Comparison of ENCODE assay signal across 12 cellular contexts in the genomic region with DNA sequence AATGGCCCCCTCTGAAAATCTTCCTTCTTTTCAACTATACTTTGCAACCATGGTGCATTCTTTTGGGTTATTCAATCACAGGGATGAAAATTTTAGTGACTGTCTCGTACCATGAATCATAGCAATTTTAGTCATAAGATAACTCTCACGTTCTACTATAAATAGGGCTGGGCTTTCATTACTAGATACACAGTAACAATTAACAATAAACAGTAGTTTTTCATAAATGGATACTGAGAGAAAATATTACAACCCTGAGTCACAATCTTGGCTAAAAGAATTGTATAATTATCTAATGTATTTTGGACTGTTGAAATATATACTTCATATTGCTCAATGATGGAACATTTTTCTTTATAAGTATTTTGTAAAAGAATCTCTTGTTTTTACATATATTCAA.
DNase-seq lines count a peak whose midpoint lies in the region; ATAC-seq, FAIRE-seq and TF ChIP-seq lines count a peak whose summit lies in the region.
"Had no signal": no experiment of that assay in that cellular context is flagged by ENCODE, and none has a peak within 500 bp of the region (broad histone marks: within the 10 kb centered on the region; RNA-seq: fewer than 3 reads in every experiment).

No MANE protein-coding gene starts in this region.

- peaks cover 2% of the 10 kb centered on the region for H3K36me3 Mint-ChIP-seq in astrocyte (ENCODE audit: low read depth, unreplicated experiment)

- H3K27ac Mint-ChIP-seq in astrocyte (ENCODE audit: unreplicated experiment): peak overlapping the region; percentile 75

- TF ChIP-seq CTCF in AG04450 (IDR thresholded peaks at IDR 0.05; ENCODE audit: low read depth, low read length): no peak
- TF ChIP-seq CTCF in astrocyte (IDR thresholded peaks at IDR 0.05; ENCODE audit: insufficient read depth, low read depth, low read length): no peak

- H3K9me3 ChIP-seq in AG04450 (ENCODE audit: control insufficient read depth, insufficient read depth, low read length) (no peaks in the 10 kb centered on the region), astrocyte (ENCODE audit: insufficient read depth, low read depth, low read length) (no peaks in the 10 kb centered on the region)
- H3K9me3 ChIP-seq: uterus had no signal

- CTCF ChIA-PET in AG04450 (lab: Charles Lee): no interaction called here

- no peaks in the 10 kb centered on the region for H3K79me2 ChIP-seq in astrocyte (ENCODE audit: insufficient read depth, low read length)

- peak overlapping the region; percentile 16 for H3K9ac ChIP-seq in astrocyte (ENCODE audit: low read length)

- H3K9me3 Mint-ChIP-seq in astrocyte (ENCODE audit: unreplicated experiment): peaks cover 1% of the 10 kb centered on the region
- H3K9me3 Mint-ChIP-seq: nephron had no signal

- intact Hi-C loops in left colon (cut with DNase I, micrococcal nuclease): no loop called here

- FAIRE-seq in astrocyte (lab: Jason Lieb, UNC): peak; percentile 37

- no peak overlapping the region for H3K4me3 ChIP-seq in AG04450 (ENCODE audit: low read depth, low read length)
- H3K4me3 ChIP-seq in astrocyte (ENCODE audit: insufficient read depth, low read depth, low read length): no peak overlapping the region
- H3K4me3 ChIP-seq: uterus had no signal

- POLR2A ChIA-PET in AG04450 (lab: Yijun Ruan, JAX): interaction anchor here (0.6 to 0.7 kb wide), 3 partner anchors 15 to 144 kb away, joined by 4 to 6 read pairs (median 5); no protein-coding TSS in a partner anchor

- ATAC-seq in HG03442 (IDR thresholded peaks at IDR 0.05; ENCODE audit: unreplicated experiment) (peak; percentile 21), left colon (peak; percentile 24), HG03139 (IDR thresholded peaks at IDR 0.05; ENCODE audit: unreplicated experiment) (no peak), HG03520 (IDR thresholded peaks at IDR 0.05; ENCODE audit: unreplicated experiment) (no peak), HG03280 (IDR thresholded peaks at IDR 0.05; ENCODE audit: unreplicated experiment) (no peak)

- H3K4me3 Mint-ChIP-seq in astrocyte (ENCODE audit: unreplicated experiment): no peak overlapping the region
- H3K4me3 Mint-ChIP-seq: nephron had no signal

- DNase-seq in AG04450 (ENCODE audit: low read depth, low spot score) (peak; percentile 60), astrocyte (ENCODE audit: low read depth) (peak; percentile 74), left colon (no peak), NCI-H1417 treated with DMSO at 0.1 percent for 48 hours (lab: John Stamatoyannopoulos, UW) (no peak)
- DNase-seq: activated CD4-positive, CD25-positive, alpha-beta regulatory T cell treated with anti-CD3 and anti-CD28 coated beads, Interleukin-2, amount 50 U/mL, for 72 hours; activated naive CD4-positive, alpha-beta T cell treated with Interleukin-2 at 50 U/mL for 16 hours; uterus had no signal

- no peaks in the 10 kb centered on the region for H3K27me3 Mint-ChIP-seq in astrocyte (ENCODE audit: low read depth, unreplicated experiment)

- H2AFZ ChIP-seq in astrocyte (ENCODE audit: low read depth, low read length): no peak overlapping the region

- peak overlapping the region; percentile 61 for H3K4me2 ChIP-seq in astrocyte (ENCODE audit: low read length)

- no peaks in the 10 kb centered on the region for H3K36me3 ChIP-seq in astrocyte (ENCODE audit: insufficient read depth, low read length)
- H3K36me3 ChIP-seq: uterus had no signal

- H3K27me3 ChIP-seq in AG04450 (ENCODE audit: control insufficient read depth, insufficient read depth, low read length) (no peaks in the 10 kb centered on the region), astrocyte (ENCODE audit: insufficient read depth, low read length) (no peaks in the 10 kb centered on the region)
- H3K27me3 ChIP-seq: uterus had no signal

- peaks cover 37% of the 10 kb centered on the region for H3K4me1 ChIP-seq in astrocyte (ENCODE audit: insufficient read depth, low read length)
- H3K4me1 ChIP-seq: uterus had no signal

- no peaks in the 10 kb centered on the region for H4K20me1 ChIP-seq in astrocyte (ENCODE audit: insufficient read depth, low read length)

- H3K27ac ChIP-seq in AG04450 (ENCODE audit: low read depth, low read length): peak overlapping the region; percentile 83
- peak overlapping the region; percentile 68 for H3K27ac ChIP-seq in astrocyte (ENCODE audit: low read depth, low read length)
- H3K27ac ChIP-seq: uterus had no signal

- peaks cover 33% of the 10 kb centered on the region for H3K4me1 Mint-ChIP-seq in astrocyte (ENCODE audit: low read depth, unreplicated experiment)

Comparison
In these comparisons a context has a peak if more than half of its experiments do, and no peak if none do; other contexts are left out.
1. DNase-seq: peak in AG04450 (single experiment) and astrocyte (single experiment); none in left colon (0 of 2) and NCI-H1417 treated with DMSO at 0.1 percent for 48 hours (single experiment).
2. ATAC-seq: peak in HG03442 (single experiment) and left colon (single experiment); none in HG03139 (single experiment), HG03520 (single experiment) and HG03280 (single experiment).